In the genomic region with DNA sequence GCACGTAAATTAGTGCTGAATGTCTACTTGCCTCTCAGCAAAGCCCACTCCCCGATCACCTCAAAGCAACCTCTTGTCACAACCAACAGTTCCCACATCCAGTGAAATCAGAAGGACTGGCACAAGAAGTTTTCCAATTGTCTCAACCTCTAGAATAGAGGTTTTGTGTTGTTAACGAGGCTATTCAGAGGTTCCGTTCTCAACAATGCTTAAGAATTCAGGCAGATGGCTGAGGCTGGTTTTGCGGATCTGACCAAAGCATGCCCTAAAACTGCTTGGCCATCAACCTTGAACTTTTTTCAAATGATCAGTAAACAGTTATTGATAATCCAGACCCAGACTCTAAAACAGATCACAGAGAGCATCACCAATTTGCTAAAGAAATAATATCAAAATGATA, we compare ENCODE assay signal across 37 cellular contexts. TPM values are rescaled to one million over a fixed set of nuclear protein-coding genes. Genes with fewer than 3 reads are reported as not detected.
DNase-seq lines count a peak whose midpoint lies in the region; FAIRE-seq and TF ChIP-seq lines count a peak whose summit lies in the region.
"Had no signal": no experiment of that assay in that cellular context is flagged by ENCODE, and none has a peak within 500 bp of the region (broad histone marks: within the 10 kb centered on the region; RNA-seq: fewer than 3 reads in every experiment).

No MANE protein-coding gene starts in this region.

- peak overlapping the region; percentile 61 for H3K9ac ChIP-seq in HUES6 (ENCODE audit: low read length)
- H3K9ac ChIP-seq in endodermal cell (ENCODE audit: extremely low read depth, low read length, poor library complexity, severe bottlenecking): no peak overlapping the region

- no peak for TF ChIP-seq CTCF in endodermal cell (conservative IDR thresholded peaks at IDR 0.05)

- H3K36me3 ChIP-seq in HUES6 (ENCODE audit: control insufficient read depth, insufficient read depth, low read length) (no peaks in the 10 kb centered on the region), endodermal cell (ENCODE audit: control insufficient read depth, insufficient read depth, low read length) (no peaks in the 10 kb centered on the region)
- H3K36me3 ChIP-seq: breast epithelium, esophagus muscularis mucosa, ovary had no signal

- H3K9me3 ChIP-seq in HUES6 (ENCODE audit: control insufficient read depth, insufficient read depth, low read depth, low read length) (no peaks in the 10 kb centered on the region), endodermal cell (ENCODE audit: control insufficient read depth, low read length) (no peaks in the 10 kb centered on the region)
- H3K9me3 ChIP-seq: breast epithelium, esophagus muscularis mucosa, heart left ventricle, ovary, testis had no signal

- H3K27ac Mint-ChIP-seq in endodermal cell: peak overlapping the region; percentile 59
- H3K27ac Mint-ChIP-seq: activated CD4-positive, alpha-beta T cell treated with anti-CD3 and anti-CD28 coated beads for 36 hours; activated T-helper 2 cell treated with anti-CD3 and anti-CD28 coated beads, Interferon-gamma antibody, Interleukin-2, Interleukin-4, amounts not matched to agents 10 μg/mL and 5 μg/mL and 100 μg/mL, durations not matched to agents 14 hours and 24 hours and 36 hours; nephron had no signal

- DNase-seq in GM18507 (ENCODE audit: extremely low spot score, insufficient read length, low read depth) (no peak), endodermal cell (no peak), iPS-NIHi7 (ENCODE audit: extremely low spot score) (peak; percentile 29), NCI-H69 (lab: John Stamatoyannopoulos, UW) (no peak), DMS153 (lab: John Stamatoyannopoulos, UW) (no peak)
- no peak for DNase-seq in central memory CD4-positive, alpha-beta T cell
- no peak for DNase-seq in effector CD8-positive, alpha-beta T cell (lab: John Stamatoyannopoulos, UW)
- DNase-seq: activated CD4-positive, alpha-beta T cell treated with anti-CD3 and anti-CD28 coated beads for 36 hours; activated CD8-positive, alpha-beta memory T cell treated with anti-CD3 and anti-CD28 coated beads for 24 hours; activated T-cell treated with anti-CD3 and anti-CD28 coated beads for 4 hours; AML-193; Calu3; CD4-positive, CD25-positive, alpha-beta regulatory T cell; DMS79 treated with DMSO at 0.1 percent for 48 hours; foreskin fibroblast; GOT3; heart left ventricle; Kasumi-1; NCI-H1417 treated with DMSO at 0.1 percent for 48 hours; NCI-H2029 treated with DMSO at 0.1 percent for 48 hours; NCI-H2227 treated with DMSO at 0.1 percent for 48 hours; NCI-H748 treated with DMSO at 0.1 percent for 48 hours; ovary; SIG-M5; stimulated activated naive B cell treated with anti-CD40 and anti-IgM and Interleukin-4, amounts not matched to agents 10 μg/mL and 1 μg/mL and 100 μg/mL, for 72 hours; SW 1271; testis had no signal

- H3K27ac ChIP-seq in HUES6 (ENCODE audit: low read depth, low read length): peak overlapping the region; percentile 84
- no peak overlapping the region for H3K27ac ChIP-seq in endodermal cell (ENCODE audit: low read depth, low read length)
- H3K27ac ChIP-seq: breast epithelium, esophagus muscularis mucosa, heart left ventricle, HL-60, ovary, testis had no signal

- peak; percentile 24 for FAIRE-seq in GM18507 (lab: Jason Lieb, UNC)
- FAIRE-seq: colon, HepG2, RCC 7860 had no signal

- H3K4me3 Mint-ChIP-seq in endodermal cell: no peak overlapping the region
- H3K4me3 Mint-ChIP-seq: activated CD4-positive, alpha-beta T cell treated with anti-CD3 and anti-CD28 coated beads for 36 hours; activated naive CD8-positive, alpha-beta T cell; CD4-positive, CD25-positive, alpha-beta regulatory T cell; nephron; stimulated activated naive B cell treated with anti-CD40 and anti-IgM and Interleukin-4, amounts not matched to agents 10 μg/mL and 1 μg/mL and 100 μg/mL, for 72 hours had no signal

- H3K9me3 Mint-ChIP-seq in endodermal cell: no peaks in the 10 kb centered on the region
- H3K9me3 Mint-ChIP-seq: activated T-helper 2 cell treated with anti-CD3 and anti-CD28 coated beads, Interferon-gamma antibody, Interleukin-2, Interleukin-4, amounts not matched to agents 10 μg/mL and 5 μg/mL and 100 μg/mL, durations not matched to agents 14 hours and 24 hours and 36 hours; nephron; stimulated activated naive B cell treated with anti-CD40 and anti-IgM and Interleukin-4, amounts not matched to agents 10 μg/mL and 1 μg/mL and 100 μg/mL, for 72 hours had no signal

- peaks cover 65% of the 10 kb centered on the region for H3K4me1 Mint-ChIP-seq in endodermal cell

- WGBS in endodermal cell (ENCODE audit: insufficient coverage in 1 of 2, insufficient read length in 1 of 2), 2 experiments: 30 to 51% methylated on average over 3 to 4 of the region's 5 CpGs

- H3K27me3 ChIP-seq in HUES6 (ENCODE audit: control insufficient read depth, insufficient read depth, low read length): no peaks in the 10 kb centered on the region
- no peaks in the 10 kb centered on the region for H3K27me3 ChIP-seq in endodermal cell (ENCODE audit: control insufficient read depth, insufficient read depth, low read length, poor library complexity, severe bottlenecking)
- H3K27me3 ChIP-seq: breast epithelium, esophagus muscularis mucosa, heart left ventricle, ovary, testis had no signal

- peaks cover 83% of the 10 kb centered on the region for H3K4me1 ChIP-seq in HUES6 (ENCODE audit: control insufficient read depth, insufficient read depth, low read length)
- peaks cover 12% of the 10 kb centered on the region for H3K4me1 ChIP-seq in endodermal cell (ENCODE audit: control insufficient read depth, insufficient read depth, low read length)
- H3K4me1 ChIP-seq: breast epithelium had no signal

- H3K27me3 Mint-ChIP-seq in endodermal cell (ENCODE audit: insufficient read depth): no peaks in the 10 kb centered on the region
- H3K27me3 Mint-ChIP-seq: activated CD4-positive, alpha-beta T cell treated with anti-CD3 and anti-CD28 coated beads for 36 hours; activated naive CD8-positive, alpha-beta T cell; CD4-positive, CD25-positive, alpha-beta regulatory T cell; stimulated activated naive B cell treated with anti-CD40 and anti-IgM and Interleukin-4, amounts not matched to agents 10 μg/mL and 1 μg/mL and 100 μg/mL, for 72 hours had no signal

- H3K36me3 Mint-ChIP-seq in endodermal cell (ENCODE audit: low read depth): peaks cover 2% of the 10 kb centered on the region

- H3K4me3 ChIP-seq in HUES6 (ENCODE audit: low read depth, low read length) (peak overlapping the region; percentile 21), endodermal cell (ENCODE audit: low read length) (no peak overlapping the region)
- H3K4me3 ChIP-seq: breast epithelium, esophagus muscularis mucosa, heart left ventricle, ovary, testis had no signal

RNA-seq across cellular contexts. Expression of gene MAPKAP1, which starts 52.9 kb away (rescaled TPM):
- total RNA-seq in endodermal cell: 10 to 100 TPM; 75.3 to 91.6 TPM
- 52.4 TPM for polyA plus RNA-seq in endodermal cell (2013, experiment 1 of 2)
- 56.3 TPM for polyA plus RNA-seq in endodermal cell (2013, experiment 2 of 2)
